8 cellular contexts compared by ENCODE assay signal in genomic region chr19:33416307-33417215, GRCh38. TPM values are rescaled to one million over a fixed set of nuclear protein-coding genes. Genes with fewer than 3 reads are reported as not detected.
DNase-seq lines count a peak whose midpoint lies in the region; ATAC-seq and TF ChIP-seq lines count a peak whose summit lies in the region.

No MANE protein-coding gene starts in this region.

- no peaks in the 10 kb centered on the region for H3K36me3 ChIP-seq in KMS-11 (ENCODE audit: insufficient read depth)
- H3K36me3 ChIP-seq in Peyer's patch, result peaks cover 0 to 29% (median 0%) of the 10 kb centered on the region in 3 donors
- no peaks in the 10 kb centered on the region for H3K36me3 ChIP-seq in parathyroid adenoma (ENCODE audit: control insufficient read depth, insufficient read depth, low read length)

- H3K79me2 ChIP-seq in KMS-11 (ENCODE audit: insufficient read depth, low read depth) (no peaks in the 10 kb centered on the region), parathyroid adenoma (peaks cover 2% of the 10 kb centered on the region)

- DNase-seq in DMS79 treated with DMSO at 0.1 percent for 48 hours (lab: John Stamatoyannopoulos, UW) (peak; percentile 81), Peyer's patch (peak; percentile 67 to 85 (median 77)), fibroblast of peridontal ligament (ENCODE audit: extremely low read depth) (peak; percentile 46), ureter (ENCODE audit: low spot score) (peak; percentile 68)
- DNase-seq in activated T-cell treated with anti-CD3 and anti-CD28 coated beads, Interleukin-2, amount 50 U/mL, for 4 hours, result peak; percentile 58

- H3K9me3 Mint-ChIP-seq in activated T-cell treated with anti-CD3 and anti-CD28 coated beads, Interleukin-2, amount 50 U/mL, for 4 hours, result no peaks in the 10 kb centered on the region

- H3K9ac ChIP-seq in KMS-11 (no peak overlapping the region), parathyroid adenoma (no peak overlapping the region)

- no peak for TF ChIP-seq POLR2A in Peyer's patch (IDR thresholded peaks at IDR 0.05)

- H3K36me3 Mint-ChIP-seq in activated T-cell treated with anti-CD3 and anti-CD28 coated beads, Interleukin-2, amount 50 U/mL, for 4 hours (ENCODE audit: insufficient read depth), result no peaks in the 10 kb centered on the region

- no peaks in the 10 kb centered on the region for H3K27me3 Mint-ChIP-seq in activated T-cell treated with anti-CD3 and anti-CD28 coated beads, Interleukin-2, amount 50 U/mL, for 4 hours (ENCODE audit: low read depth)

- H3K4me1 ChIP-seq in KMS-11 (ENCODE audit: low read depth, poor library complexity, severe bottlenecking) (no peaks in the 10 kb centered on the region), Peyer's patch (no peaks in the 10 kb centered on the region), parathyroid adenoma (no peaks in the 10 kb centered on the region)

- peaks cover 5% of the 10 kb centered on the region for H3K4me1 Mint-ChIP-seq in activated T-cell treated with anti-CD3 and anti-CD28 coated beads, Interleukin-2, amount 50 U/mL, for 4 hours (ENCODE audit: low read depth)

- H3K4me3 ChIP-seq in KMS-11 (IDR thresholded peaks at IDR 0.05; ENCODE audit: insufficient read depth, low read depth, low read length), result no peak overlapping the region
- H3K4me3 ChIP-seq in Peyer's patch, result peak overlapping the region in 1 of 4 donors; percentile 32
- H3K4me3 ChIP-seq in parathyroid adenoma (ENCODE audit: low read depth, low read length), result no peak overlapping the region

- no peak overlapping the region for H3K27ac ChIP-seq in KMS-11
- H3K27ac ChIP-seq in Peyer's patch, result no peak overlapping the region
- H3K27ac ChIP-seq in parathyroid adenoma, result no peak overlapping the region

- H3K4me2 ChIP-seq in KMS-11 (no peak overlapping the region), parathyroid adenoma (ENCODE audit: low read length) (no peak overlapping the region)

- peak overlapping the region; percentile 75 for H3K4me3 Mint-ChIP-seq in activated T-cell treated with anti-CD3 and anti-CD28 coated beads, Interleukin-2, amount 50 U/mL, for 4 hours

- H4K20me1 ChIP-seq in KMS-11 (ENCODE audit: insufficient read depth), result no peaks in the 10 kb centered on the region

- no peak overlapping the region for H2AFZ ChIP-seq in KMS-11 (ENCODE audit: low read depth)
- peak overlapping the region; percentile 28 for H2AFZ ChIP-seq in parathyroid adenoma

- ATAC-seq in activated T-cell treated with anti-CD3 and anti-CD28 coated beads, Interleukin-2, amount 50 U/mL, for 4 hours, result peak; percentile 80 to 86
- no peak for ATAC-seq in HG02884 (IDR thresholded peaks at IDR 0.05; ENCODE audit: unreplicated experiment)

- H3K9me3 ChIP-seq in Peyer's patch (no peaks in the 10 kb centered on the region), parathyroid adenoma (ENCODE audit: control insufficient read depth, low read length) (no peaks in the 10 kb centered on the region)

- H3K27me3 ChIP-seq in KMS-11 (ENCODE audit: insufficient read depth, low read depth) (no peaks in the 10 kb centered on the region), Peyer's patch (no peaks in the 10 kb centered on the region), parathyroid adenoma (ENCODE audit: control insufficient read depth, insufficient read depth, low read length) (no peaks in the 10 kb centered on the region)

- TF ChIP-seq CTCF in KMS-11 (conservative IDR thresholded peaks at IDR 0.05; ENCODE audit: low read depth, low read length) (peak; percentile 77), Peyer's patch (IDR thresholded peaks at IDR 0.05) (peak in 5 of 6 experiments; percentile 41 to 62 (median 59)), parathyroid adenoma (IDR thresholded peaks at IDR 0.05) (peak; percentile 62)

RNA-seq across cellular contexts. Expression of gene CEBPG, which starts 43.1 kb away (rescaled TPM):
- 10 to 100 TPM; 33.0 to 75.5 (median 50.5) TPM for total RNA-seq in Peyer's patch
- total RNA-seq in activated T-cell treated with anti-CD3 and anti-CD28 coated beads, Interleukin-2, amount 50 U/mL, for 4 hours, result 10 to 100 TPM; 28.8 to 32.2 (median 28.8) TPM
- 31.3 TPM for total RNA-seq in ureter
